ENCODE assay signal across 15 cellular contexts in the genomic region with DNA sequence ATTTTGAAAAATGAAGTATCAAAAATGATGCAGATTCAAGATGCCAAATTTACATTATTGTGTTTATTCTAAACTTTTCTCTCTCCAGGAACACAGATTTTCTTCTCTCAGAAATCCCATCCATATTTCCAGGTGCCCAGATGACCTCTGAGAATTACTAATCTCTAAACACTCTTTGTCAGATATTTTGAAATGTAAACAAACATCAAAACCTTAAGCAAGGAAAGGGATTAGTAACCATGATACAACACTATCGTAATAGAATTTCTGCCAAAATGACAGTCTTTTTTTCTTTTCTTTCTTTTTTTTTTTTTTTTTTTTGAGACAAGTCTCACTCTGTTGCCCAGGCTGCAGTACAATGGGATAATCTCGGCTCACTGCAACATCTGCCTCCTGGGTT.
A peak's percentile ranks its signal among the peaks of the same experiment; 100 is the strongest.
DNase-seq lines count a peak whose midpoint lies in the region; ATAC-seq and TF ChIP-seq lines count a peak whose summit lies in the region.
"Had no signal": no experiment of that assay in that cellular context is flagged by ENCODE, and none has a peak within 500 bp of the region (broad histone marks: within the 10 kb centered on the region; RNA-seq: fewer than 3 reads in every experiment).

No MANE protein-coding gene starts in this region.

- no peaks in the 10 kb centered on the region for H3K27me3 Mint-ChIP-seq in stimulated activated naive CD8-positive, alpha-beta T cell treated with anti-CD3 and anti-CD28 coated beads, Interleukin-15, Interleukin-2, amounts not matched to agents 100 ng/mL and 50 ng/mL, for 24 hours

- H3K4me3 ChIP-seq in epithelial cell of esophagus (ENCODE audit: low read length) = no peak overlapping the region

- no peaks in the 10 kb centered on the region for H3K4me1 Mint-ChIP-seq in stimulated activated naive CD8-positive, alpha-beta T cell treated with anti-CD3 and anti-CD28 coated beads, Interleukin-15, Interleukin-2, amounts not matched to agents 100 ng/mL and 50 ng/mL, for 24 hours (ENCODE audit: low read depth)

- no peak for DNase-seq in stimulated activated naive CD8-positive, alpha-beta T cell treated with anti-CD3 and anti-CD28 coated beads, Interleukin-15, Interleukin-2, amounts not matched to agents 100 U/mL and 50 U/mL, for 24 hours
- DNase-seq in LHCN-M2 (ENCODE audit: low read depth) (peak; percentile 1), epithelial cell of esophagus (ENCODE audit: low read depth) (peak; percentile 11), HPDE6-E6E7 (ENCODE audit: extremely low spot score) (no peak)
- DNase-seq in activated CD8-positive, alpha-beta memory T cell treated with anti-CD3 and anti-CD28 coated beads for 24 hours = no peak
- DNase-seq: AML-193, DMS 273 treated with DMSO at 0.1 percent for 48 hours, DND-41, NCI-H1694 treated with DMSO at 0.1 percent for 48 hours, OCI-M1, RPMI8226, SIG-M5 had no signal

- H3K27ac Mint-ChIP-seq in stimulated activated naive CD8-positive, alpha-beta T cell treated with anti-CD3 and anti-CD28 coated beads, Interleukin-15, Interleukin-2, amounts not matched to agents 100 ng/mL and 50 ng/mL, for 24 hours = peak overlapping the region; percentile 19

- ATAC-seq in stimulated activated naive CD8-positive, alpha-beta T cell treated with anti-CD3 and anti-CD28 coated beads, Interleukin-15, Interleukin-2, amounts not matched to agents 100 U/mL and 50 U/mL, for 24 hours = no peak
- no peak for ATAC-seq in HG02840 (IDR thresholded peaks at IDR 0.05; ENCODE audit: low FRiP score, unreplicated experiment)
- ATAC-seq: HCT116 had no signal

- H3K4me3 Mint-ChIP-seq in stimulated activated naive CD8-positive, alpha-beta T cell treated with anti-CD3 and anti-CD28 coated beads, Interleukin-15, Interleukin-2, amounts not matched to agents 100 ng/mL and 50 ng/mL, for 24 hours = no peak overlapping the region

- no peaks in the 10 kb centered on the region for H3K9me3 Mint-ChIP-seq in stimulated activated naive CD8-positive, alpha-beta T cell treated with anti-CD3 and anti-CD28 coated beads, Interleukin-15, Interleukin-2, amounts not matched to agents 100 ng/mL and 50 ng/mL, for 24 hours

- TF ChIP-seq CTCF in epithelial cell of esophagus (IDR thresholded peaks at IDR 0.05; ENCODE audit: insufficient read depth, low read depth, low read length, missing control alignments) = no peak

- peaks cover 64% of the 10 kb centered on the region for H3K36me3 Mint-ChIP-seq in stimulated activated naive CD8-positive, alpha-beta T cell treated with anti-CD3 and anti-CD28 coated beads, Interleukin-15, Interleukin-2, amounts not matched to agents 100 ng/mL and 50 ng/mL, for 24 hours (ENCODE audit: low read depth)

Comparison
In these comparisons a context has a peak if more than half of its experiments do, and no peak if none do; other contexts are left out.
1. DNase-seq: peak in LHCN-M2 (single experiment) and epithelial cell of esophagus (single experiment); none in stimulated activated naive CD8-positive, alpha-beta T cell treated with anti-CD3 and anti-CD28 coated beads, Interleukin-15, Interleukin-2, amounts not matched to agents 100 U/mL and 50 U/mL, for 24 hours (single experiment), HPDE6-E6E7 (single experiment) and activated CD8-positive, alpha-beta memory T cell treated with anti-CD3 and anti-CD28 coated beads for 24 hours (single experiment).